ENCODE assay signal across 8 cellular contexts in genomic region chr2:6866239-6866745, GRCh38. TPM values are rescaled to one million over a fixed set of nuclear protein-coding genes. Genes with fewer than 3 reads are reported as not detected.
DNase-seq lines count a peak whose midpoint lies in the region; ATAC-seq and TF ChIP-seq lines count a peak whose summit lies in the region.

No MANE protein-coding gene starts in this region.

- peaks cover 6 to 37% (median 23%) of the 10 kb centered on the region in 4 donors for H3K4me1 Mint-ChIP-seq in CD4-positive, CD25-positive, alpha-beta regulatory T cell

- peak overlapping the region; percentile 80 for H3K4me3 ChIP-seq in CD4-positive, CD25-positive, alpha-beta regulatory T cell (ENCODE audit: low read depth, low read length)
- peak overlapping the region; percentile 87 for H3K4me3 ChIP-seq in right cardiac atrium (ENCODE audit: low read length)
- peak overlapping the region; percentile 59 for H3K4me3 ChIP-seq in retinal pigment epithelial cell (ENCODE audit: low read length)

- H3K4me3 Mint-ChIP-seq in CD4-positive, CD25-positive, alpha-beta regulatory T cell: peak overlapping the region; percentile 92 to 98 (median 96)

- peak; percentile 76 for TF ChIP-seq CTCF in retinal pigment epithelial cell (conservative IDR thresholded peaks at IDR 0.05; ENCODE audit: low read depth, low read length)

- H3K27me3 ChIP-seq in CD4-positive, CD25-positive, alpha-beta regulatory T cell (ENCODE audit: control insufficient read depth, insufficient read depth, low read length): no peaks in the 10 kb centered on the region
- no peaks in the 10 kb centered on the region for H3K27me3 ChIP-seq in right cardiac atrium (ENCODE audit: control insufficient read depth, insufficient read depth)

- intact Hi-C loops in right cardiac atrium (cut with DNase I): no loop called here

- H3K36me3 ChIP-seq in CD4-positive, CD25-positive, alpha-beta regulatory T cell (ENCODE audit: control insufficient read depth, insufficient read depth, low read length): no peaks in the 10 kb centered on the region

- H3K4me1 ChIP-seq in CD4-positive, CD25-positive, alpha-beta regulatory T cell (ENCODE audit: control insufficient read depth, insufficient read depth, low read length, poor library complexity, severe bottlenecking): peaks cover 7% of the 10 kb centered on the region
- H3K4me1 ChIP-seq in right cardiac atrium (ENCODE audit: control insufficient read depth, insufficient read depth, low read length): peaks cover 3% of the 10 kb centered on the region

- peaks cover 15% of the 10 kb centered on the region for H3K36me3 Mint-ChIP-seq in CD4-positive, CD25-positive, alpha-beta regulatory T cell

- H3K27me3 Mint-ChIP-seq in CD4-positive, CD25-positive, alpha-beta regulatory T cell: peaks cover 28% of the 10 kb centered on the region

- WGBS in right cardiac atrium: 11% methylated on average over 10 of the region's 10 CpGs

- H3K27ac Mint-ChIP-seq in CD4-positive, CD25-positive, alpha-beta regulatory T cell: peak overlapping the region; percentile 92 to 98 (median 94)

- peaks cover 0 to 4% (median 0%) of the 10 kb centered on the region in 7 donors for H3K9me3 Mint-ChIP-seq in CD4-positive, CD25-positive, alpha-beta regulatory T cell

- no peak overlapping the region for H3K27ac ChIP-seq in CD4-positive, CD25-positive, alpha-beta regulatory T cell (ENCODE audit: insufficient read depth, low read length, poor library complexity, severe bottlenecking)
- H3K27ac ChIP-seq in right cardiac atrium (ENCODE audit: low read length): peak overlapping the region; percentile 37

- ATAC-seq in CD4-positive, CD25-positive, alpha-beta regulatory T cell (ENCODE audit: low read depth in 2 of 2): peak; percentile 42 to 43
- peak; percentile 34 for ATAC-seq in GM18870 (IDR thresholded peaks at IDR 0.05; ENCODE audit: unreplicated experiment)
- peak; percentile 37 for ATAC-seq in HG03175 (IDR thresholded peaks at IDR 0.05; ENCODE audit: unreplicated experiment)
- ATAC-seq in right cardiac atrium: peak; percentile 46 to 64
- ATAC-seq in HG02970 (IDR thresholded peaks at IDR 0.05; ENCODE audit: low FRiP score, unreplicated experiment): no peak

- DNase-seq in CD4-positive, CD25-positive, alpha-beta regulatory T cell: peak; percentile 4 to 42 (median 28)
- DNase-seq in NCI-H524 (lab: John Stamatoyannopoulos, UW): peak; percentile 13 to 66
- peak; percentile 43 for DNase-seq in activated naive CD4-positive, alpha-beta T cell treated with anti-CD3 and anti-CD28 coated beads, Interleukin-2, amount 50 U/mL, for 16 hours
- DNase-seq in right cardiac atrium: no peak
- peak; percentile 20 for DNase-seq in retinal pigment epithelial cell (ENCODE audit: low read depth)

- no peaks in the 10 kb centered on the region for H3K9me3 ChIP-seq in CD4-positive, CD25-positive, alpha-beta regulatory T cell (ENCODE audit: control insufficient read depth in 2 of 2, low read length in 2 of 2)
- H3K9me3 ChIP-seq in right cardiac atrium (ENCODE audit: control insufficient read depth, low read length): no peaks in the 10 kb centered on the region

RNA-seq across cellular contexts. Expression of gene CMPK2, which starts 0.6 kb away (rescaled TPM):
- 7.4 TPM for total RNA-seq in CD4-positive, CD25-positive, alpha-beta regulatory T cell
- polyA plus RNA-seq in CD4-positive, CD25-positive, alpha-beta regulatory T cell: 1 to 10 TPM; 1.7 to 6.7 (median 3.5) TPM
- total RNA-seq in right cardiac atrium: 1 to 10 TPM; 3.0 to 5.7 (median 4.3) TPM
- 2.7 TPM for polyA plus RNA-seq in right cardiac atrium

RNA-seq across cellular contexts. Expression of gene RSAD2, which starts 11.3 kb away (rescaled TPM):
- total RNA-seq in CD4-positive, CD25-positive, alpha-beta regulatory T cell: 4.1 TPM
- 1 to 10 TPM; 1.6 to 8.7 (median 3.3) TPM for polyA plus RNA-seq in CD4-positive, CD25-positive, alpha-beta regulatory T cell
- total RNA-seq in right cardiac atrium: 1 to 10 TPM; 1.6 to 6.4 (median 5.0) TPM
- 3.0 TPM for polyA plus RNA-seq in right cardiac atrium

RNA-seq across cellular contexts. Expression of gene RNF144A, which starts 50.9 kb away (rescaled TPM):
- total RNA-seq in CD4-positive, CD25-positive, alpha-beta regulatory T cell: 9.0 TPM
- 10 to 100 TPM in 1 of 4 donors, 1 to 10 TPM in 3; 4.8 to 11.4 (median 6.8) TPM for polyA plus RNA-seq in CD4-positive, CD25-positive, alpha-beta regulatory T cell
- 10 to 100 TPM in 3 of 4 donors, 1 to 10 TPM in 1; 5.9 to 14.3 (median 10.5) TPM for total RNA-seq in right cardiac atrium
- polyA plus RNA-seq in right cardiac atrium: 4.7 TPM

Comparison
In these comparisons a context has a peak if more than half of its experiments do, and no peak if none do; other contexts are left out.
1. DNase-seq: peak in CD4-positive, CD25-positive, alpha-beta regulatory T cell (3 of 3), NCI-H524 (2 of 2), activated naive CD4-positive, alpha-beta T cell treated with anti-CD3 and anti-CD28 coated beads, Interleukin-2, amount 50 U/mL, for 16 hours (single experiment) and retinal pigment epithelial cell (single experiment); none in right cardiac atrium (0 of 3).
2. Peak in every context shown above with its lines, with median percentiles within 50 percentile points of each other: H3K4me3 ChIP-seq.